ENCODE assay signal across 8 cellular contexts in genomic region chr5:151770383-151771258, GRCh38. TPM values are rescaled to one million over a fixed set of nuclear protein-coding genes. Genes with fewer than 3 reads are reported as not detected.
A peak's percentile ranks its signal among the peaks of the same experiment; 100 is the strongest.
DNase-seq lines count a peak whose midpoint lies in the region; ATAC-seq, FAIRE-seq and TF ChIP-seq lines count a peak whose summit lies in the region.

No MANE protein-coding gene starts in this region.

- no peak overlapping the region for H3K4me3 Mint-ChIP-seq in T-helper 17 cell

- H3K36me3 ChIP-seq in GM23248 (ENCODE audit: low read depth): no peaks in the 10 kb centered on the region
- H3K36me3 ChIP-seq in endothelial cell of umbilical vein (ENCODE audit: control insufficient read depth in 2 of 2, extremely low read depth in 1 of 2, insufficient read depth in 2 of 2, low read length in 2 of 2): no peaks in the 10 kb centered on the region

- CTCF ChIA-PET in endothelial cell of umbilical vein (lab: Charles Lee): interaction anchor here (0.6 to 3.0 kb wide), 19 partner anchors 11 to 518 kb away, joined by 3 to 25 read pairs (median 4); partner anchors contain the start of genes ATOX1, GM2A and SLC36A1

- H3K9me1 ChIP-seq in endothelial cell of umbilical vein (replicated peaks; ENCODE audit: control insufficient read depth, extremely low read depth, insufficient read depth, low read length): no peaks in the 10 kb centered on the region

- 4% methylated on average over 71 to 74 of the region's 75 CpGs for WGBS in GM23248 (ENCODE audit: low coverage in 1 of 2, low lambda C conversion rate in 2 of 2, missing lambda C conversion rate in 2 of 2), 2 experiments

- dilution Hi-C loops in endothelial cell of umbilical vein (cut with MboI; ENCODE audit: extremely low pct_ligation_motif_present, low sequenced_read_pairs): no loop called here

- H3K4me2 ChIP-seq in GM23248 (ENCODE audit: unreplicated experiment): peak overlapping the region; percentile 90
- H3K4me2 ChIP-seq in endothelial cell of umbilical vein (ENCODE audit: insufficient read depth, low read length): peak overlapping the region; percentile 58

- peak overlapping the region; percentile 95 for H3K9ac ChIP-seq in GM23248
- H3K9ac ChIP-seq in endothelial cell of umbilical vein (replicated peaks; ENCODE audit: extremely low read depth, insufficient read depth, low read length): peak overlapping the region; percentile 78

- H3K36me3 Mint-ChIP-seq in T-helper 17 cell (ENCODE audit: low read depth): no peaks in the 10 kb centered on the region

- no peak for TF ChIP-seq POLR2A in endothelial cell of umbilical vein (IDR thresholded peaks at IDR 0.05; ENCODE audit: low read depth, low read length)

- H3K4me1 Mint-ChIP-seq in T-helper 17 cell: peaks cover 26% of the 10 kb centered on the region

- in situ Hi-C loops in GM23248 (cut with MboI): no loop called here

- H3K27me3 Mint-ChIP-seq in T-helper 17 cell: no peaks in the 10 kb centered on the region

- POLR2A ChIA-PET in endothelial cell of umbilical vein (lab: Charles Lee): interaction anchor here (0.6 to 2.0 kb wide), 12 partner anchors 9 to 112 kb away, joined by 3 to 12 read pairs (median 4); partner anchors contain the start of gene ATOX1

- H3K4me3 ChIP-seq in GM23248 (peak overlapping the region; percentile 76), LNCaP clone FGC (ENCODE audit: low read depth, low read length) (peak overlapping the region; percentile 65), endothelial cell of umbilical vein (replicated peaks in 1 of 3; ENCODE audit: insufficient read depth in 1 of 3, low read depth in 1 of 3, low read length in 3 of 3) (peak overlapping the region in 2 of 3 experiments; percentile 21 to 38)

- peak overlapping the region; percentile 89 for H2AFZ ChIP-seq in GM23248
- H2AFZ ChIP-seq in endothelial cell of umbilical vein (ENCODE audit: low read depth, low read length): peak overlapping the region; percentile 71

- H3K4me1 ChIP-seq in GM23248 (ENCODE audit: insufficient read depth) (peaks cover 29% of the 10 kb centered on the region), endothelial cell of umbilical vein (ENCODE audit: control insufficient read depth, extremely low read depth, insufficient read depth, low read length) (peaks cover 27% of the 10 kb centered on the region)

- peak; percentile 82 for FAIRE-seq in endothelial cell of umbilical vein (lab: Jason Lieb, UNC)

- intact Hi-C loops in endothelial cell of umbilical vein (cut with micrococcal nuclease): loop anchor here (1.0 to 10.0 kb wide), 11 partner anchors 12 to 516 kb away; partner anchors contain the start of genes ATOX1, GM2A and SLC36A1

- TF ChIP-seq CTCF in LNCaP clone FGC (IDR thresholded peaks at IDR 0.05; ENCODE audit: control insufficient read depth, extremely low read depth, insufficient read depth) (no peak), endothelial cell of umbilical vein (IDR thresholded peaks at IDR 0.05; ENCODE audit: extremely low read depth in 1 of 2, insufficient read depth in 1 of 2, low read depth in 1 of 2, low read length in 2 of 2) (no peak)

- no peak overlapping the region for H3K27ac Mint-ChIP-seq in T-helper 17 cell

- no peaks in the 10 kb centered on the region for H3K27me3 ChIP-seq in GM23248 (replicated peaks; ENCODE audit: insufficient read depth)
- no peaks in the 10 kb centered on the region for H3K27me3 ChIP-seq in endothelial cell of umbilical vein (ENCODE audit: control insufficient read depth in 2 of 2, insufficient read depth in 2 of 2, low read length in 2 of 2)

- peak; percentile 73 for DNase-seq in activated CD4-positive, alpha-beta T cell treated with anti-CD3 and anti-CD28 coated beads for 48 hours
- no peak for DNase-seq in activated CD4-positive, alpha-beta T cell treated with anti-CD3 and anti-CD28 coated beads for 4 hours
- peak; percentile 88 for DNase-seq in GM23248
- no peak for DNase-seq in LNCaP clone FGC (ENCODE audit: low read depth)
- DNase-seq in T-helper 17 cell: peak in 2 of 3 donors; percentile 6 to 14
- peak; percentile 67 for DNase-seq in endothelial cell of umbilical vein (ENCODE audit: low read depth, low spot score)
- peak; percentile 44 for DNase-seq in middle frontal gyrus (ENCODE audit: extremely low spot score, low spot score)
- peak; percentile 74 for DNase-seq in stimulated activated naive CD8-positive, alpha-beta T cell treated with anti-CD3 and anti-CD28 coated beads, Interleukin-15, Interleukin-2, amounts not matched to agents 100 U/mL and 50 U/mL, for 24 hours

- no peaks in the 10 kb centered on the region for H3K9me3 ChIP-seq in GM23248 (ENCODE audit: low read depth)
- H3K9me3 ChIP-seq in T-helper 17 cell (ENCODE audit: control insufficient read depth, low read length, poor library complexity, severe bottlenecking): no peaks in the 10 kb centered on the region
- no peaks in the 10 kb centered on the region for H3K9me3 ChIP-seq in endothelial cell of umbilical vein (replicated peaks; ENCODE audit: control insufficient read depth, insufficient read depth, low read length)

- H4K20me1 ChIP-seq in GM23248 (ENCODE audit: insufficient read depth) (peaks cover 26% of the 10 kb centered on the region), endothelial cell of umbilical vein (replicated peaks; ENCODE audit: control insufficient read depth, extremely low read depth, insufficient read depth, low read length) (peaks cover 12% of the 10 kb centered on the region)

- H3K9me2 ChIP-seq in GM23248 (ENCODE audit: insufficient read depth): no peaks in the 10 kb centered on the region

- TSS peak; percentile 75 for BruUV-seq in endothelial cell of umbilical vein (replicated peaks; lab: Mats Ljungman, UMichigan)

- H3K79me2 ChIP-seq in GM23248 (ENCODE audit: insufficient read depth) (peaks cover 46% of the 10 kb centered on the region), endothelial cell of umbilical vein (ENCODE audit: control insufficient read depth, insufficient read depth, low read length) (peaks cover 36% of the 10 kb centered on the region)

- peaks cover 23% of the 10 kb centered on the region; the same call in 1 of the 2 replicates for H3F3A ChIP-seq in GM23248 (ENCODE audit: insufficient read depth)

- peak; percentile 4 for ATAC-seq in T-helper 17 cell
- peak; percentile 31 for ATAC-seq in stimulated activated naive CD8-positive, alpha-beta T cell treated with anti-CD3 and anti-CD28 coated beads, Interleukin-15, Interleukin-2, amounts not matched to agents 100 U/mL and 50 U/mL, for 24 hours

- H3K27ac ChIP-seq in GM23248: peak overlapping the region; percentile 96
- H3K27ac ChIP-seq in endothelial cell of umbilical vein (ENCODE audit: insufficient read depth, low read depth, low read length): peak overlapping the region; percentile 75

TF ChIP-seq in endothelial cell of umbilical vein, 7 proteins besides CTCF, POLR2A, EP300 and RAD21:
- TF ChIP-seq MAX (IDR thresholded peaks at IDR 0.05; ENCODE audit: insufficient read depth, insufficient read length): peak; percentile 16
- no peak for TF ChIP-seq GATA2 (IDR thresholded peaks at IDR 0.05; ENCODE audit: insufficient read depth, insufficient read length, low read depth, low read length)

RNA-seq across cellular contexts. Expression of gene G3BP1, which starts 1.1 kb away (rescaled TPM):
- total RNA-seq in GM23248 (2014; rRNA removed; shearing (Covaris generic)): 134 and 153 TPM in 2 replicates
- polyA plus RNA-seq in GM23248 (2016; fragmentation: Nextera tagmentation; extraction: Ambion mirVana): 189 and 190 TPM in 2 replicates
- total RNA-seq in T-helper 17 cell: 100 to 1,000 TPM; 115 to 117 TPM
- 255 and 262 TPM in 2 replicates for total RNA-seq in endothelial cell of umbilical vein
- polyA plus RNA-seq in endothelial cell of umbilical vein: 39.5 and 50.5 TPM in 2 replicates
- polyA plus RNA-seq in endothelial cell of umbilical vein (2011; cell fraction: cytosol; rRNA removed): 40.3 and 46.7 TPM in 2 replicates
- 53.0 and 64.6 TPM in 2 replicates for polyA plus RNA-seq in endothelial cell of umbilical vein (2011; cell fraction: nucleus; rRNA removed)
- polyA plus RNA-seq in endothelial cell of umbilical vein (2012): 135 and 201 TPM in 2 replicates
- 272 and 322 TPM in 2 replicates for polyA minus RNA-seq in endothelial cell of umbilical vein
- polyA minus RNA-seq in endothelial cell of umbilical vein (2011; cell fraction: cytosol; rRNA and poly(A)+ RNA removed): 211 TPM
- 111 and 161 TPM in 2 replicates for polyA minus RNA-seq in endothelial cell of umbilical vein (2011; cell fraction: nucleus; rRNA and poly(A)+ RNA removed)

RNA-seq across cellular contexts. Expression of gene ATOX1, which starts 12.2 kb away (rescaled TPM):
- 52.2 and 126 TPM in 2 replicates for total RNA-seq in GM23248 (2014; rRNA removed; shearing (Covaris generic))
- 278 and 296 TPM in 2 replicates for polyA plus RNA-seq in GM23248 (2016; fragmentation: Nextera tagmentation; extraction: Ambion mirVana)
- total RNA-seq in T-helper 17 cell: 10 to 100 TPM; 24.3 to 26.1 TPM
- total RNA-seq in endothelial cell of umbilical vein: 113 and 130 TPM in 2 replicates
- polyA plus RNA-seq in endothelial cell of umbilical vein: 292 and 392 TPM in 2 replicates
- polyA plus RNA-seq in endothelial cell of umbilical vein (2011; cell fraction: cytosol; rRNA removed): 386 TPM in 2 replicates
- 104 and 109 TPM in 2 replicates for polyA plus RNA-seq in endothelial cell of umbilical vein (2011; cell fraction: nucleus; rRNA removed)
- 201 and 206 TPM in 2 replicates for polyA plus RNA-seq in endothelial cell of umbilical vein (2012)
- polyA minus RNA-seq in endothelial cell of umbilical vein: 107 and 132 TPM in 2 replicates
- polyA minus RNA-seq in endothelial cell of umbilical vein (2011; cell fraction: cytosol; rRNA and poly(A)+ RNA removed): 29.2 TPM
- 28.1 and 40.3 TPM in 2 replicates for polyA minus RNA-seq in endothelial cell of umbilical vein (2011; cell fraction: nucleus; rRNA and poly(A)+ RNA removed)

Comparison
In these comparisons a context has a peak if more than half of its experiments do, and no peak if none do; other contexts are left out.
1. DNase-seq: peak in activated CD4-positive, alpha-beta T cell treated with anti-CD3 and anti-CD28 coated beads for 48 hours (single experiment), GM23248 (single experiment), T-helper 17 cell (2 of 3), endothelial cell of umbilical vein (single experiment), middle frontal gyrus (single experiment) and stimulated activated naive CD8-positive, alpha-beta T cell treated with anti-CD3 and anti-CD28 coated beads, Interleukin-15, Interleukin-2, amounts not matched to agents 100 U/mL and 50 U/mL, for 24 hours (single experiment); none in activated CD4-positive, alpha-beta T cell treated with anti-CD3 and anti-CD28 coated beads for 4 hours (0 of 2) and LNCaP clone FGC (single experiment).
2. Peak in every context shown above with its lines, with median percentiles within 50 percentile points of each other: H3K4me3 ChIP-seq.